In the genomic region with DNA sequence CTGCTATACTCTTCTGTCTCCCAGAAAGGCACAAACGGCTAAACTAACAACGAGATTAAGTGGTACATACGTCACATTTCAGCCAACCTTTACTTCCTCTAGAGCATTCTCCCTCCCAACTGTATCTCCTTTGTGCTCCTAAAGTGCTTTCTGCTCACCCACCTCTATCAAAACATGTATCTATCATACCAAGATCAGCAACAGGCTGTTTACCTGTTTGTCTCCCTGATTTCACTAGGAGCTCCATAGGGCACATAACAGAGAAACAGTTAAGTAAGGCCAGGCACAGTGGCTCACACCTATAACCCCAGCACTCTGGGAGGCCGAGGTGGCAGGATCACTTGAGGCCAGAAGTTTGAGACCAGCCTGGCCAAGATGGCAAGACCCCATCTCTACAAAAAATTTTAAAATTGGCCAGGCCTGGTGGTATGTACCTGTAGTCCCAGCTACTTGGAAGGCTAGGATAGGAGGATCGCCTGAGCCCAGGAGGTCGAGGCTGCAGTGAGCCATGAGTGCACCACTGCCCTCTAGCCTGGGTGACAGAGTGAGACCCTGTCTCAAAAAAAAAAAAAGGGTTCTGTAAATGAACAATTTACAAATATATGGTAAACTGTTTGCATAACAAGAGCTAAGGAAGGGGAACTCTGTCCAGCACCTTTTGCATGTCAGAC, we compare ENCODE assay signal across 11 cellular contexts. TPM values are rescaled to one million over a fixed set of nuclear protein-coding genes. Genes with fewer than 3 reads are reported as not detected.
DNase-seq lines count a peak whose midpoint lies in the region; ATAC-seq and TF ChIP-seq lines count a peak whose summit lies in the region.
"Had no signal": no experiment of that assay in that cellular context is flagged by ENCODE, and none has a peak within 500 bp of the region (broad histone marks: within the 10 kb centered on the region; RNA-seq: fewer than 3 reads in every experiment).

No MANE protein-coding gene starts in this region.

- no peak for ATAC-seq in CD4-positive, CD25-positive, alpha-beta regulatory T cell (ENCODE audit: low read depth in 2 of 2)
- no peak for ATAC-seq in WTC11

- H3K27me3 ChIP-seq in CD4-positive, CD25-positive, alpha-beta regulatory T cell (ENCODE audit: control insufficient read depth, insufficient read depth, low read length) = no peaks in the 10 kb centered on the region
- H3K27me3 ChIP-seq: SJSA1 had no signal

- TF ChIP-seq CTCF in HFF-Myc (IDR thresholded peaks at IDR 0.05; ENCODE audit: low read depth, low read length, missing control alignments) = no peak
- no peak for TF ChIP-seq CTCF in WTC11 (IDR thresholded peaks at IDR 0.05)
- no peak for TF ChIP-seq CTCF in mesothelial cell of epicardium (IDR thresholded peaks at IDR 0.05; ENCODE audit: unreplicated experiment)
- TF ChIP-seq CTCF in GM20000 (IDR thresholded peaks at IDR 0.05; ENCODE audit: extremely low read depth, missing control alignments) = no peak

- no peak for DNase-seq in CD4-positive, CD25-positive, alpha-beta regulatory T cell
- no peak for DNase-seq in HFF-Myc (ENCODE audit: extremely low read depth, low read depth)
- DNase-seq in WTC11 (ENCODE audit: low spot score) = no peak
- DNase-seq in mesothelial cell of epicardium (ENCODE audit: low spot score in 2 of 2, unreplicated experiment in 2 of 2) = no peak
- DNase-seq in HCEC 1CT = no peak
- DNase-seq in GM20000 (ENCODE audit: low spot score) = no peak
- DNase-seq in glomerular visceral epithelial cell (ENCODE audit: extremely low spot score) = no peak
- DNase-seq: activated naive CD4-positive, alpha-beta T cell; NCI-H1694; stimulated activated naive CD4-positive, alpha-beta T cell had no signal

- peaks cover 0 to 1% (median 0%) of the 10 kb centered on the region in 7 donors for H3K9me3 Mint-ChIP-seq in CD4-positive, CD25-positive, alpha-beta regulatory T cell
- H3K9me3 Mint-ChIP-seq in WTC11 (no peaks in the 10 kb centered on the region), mesothelial cell of epicardium (no peaks in the 10 kb centered on the region)

- POLR2A ChIA-PET in WTC11 (lab: Charles Lee) = no interaction called here

- peak overlapping the region; percentile 67 for H3K4me3 ChIP-seq in CD4-positive, CD25-positive, alpha-beta regulatory T cell (ENCODE audit: low read depth, low read length)
- 0 out of 2 replicates have a peak overlapping the region, but pooled peaks have one; percentile 7 for H3K4me3 ChIP-seq in HFF-Myc (replicated peaks; ENCODE audit: low read depth, low read length)
- H3K4me3 ChIP-seq: SJSA1 had no signal

- peaks cover 10 to 78% (median 58%) of the 10 kb centered on the region in 4 donors for H3K4me1 Mint-ChIP-seq in CD4-positive, CD25-positive, alpha-beta regulatory T cell
- peaks cover 17% of the 10 kb centered on the region for H3K4me1 Mint-ChIP-seq in WTC11
- peaks cover 28% of the 10 kb centered on the region for H3K4me1 Mint-ChIP-seq in mesothelial cell of epicardium

- H3K27me3 Mint-ChIP-seq in CD4-positive, CD25-positive, alpha-beta regulatory T cell = no peaks in the 10 kb centered on the region
- peaks cover 8% of the 10 kb centered on the region for H3K27me3 Mint-ChIP-seq in WTC11 (ENCODE audit: low read depth)
- peaks cover 2% of the 10 kb centered on the region for H3K27me3 Mint-ChIP-seq in mesothelial cell of epicardium (ENCODE audit: low read depth)

- H3K27ac ChIP-seq in CD4-positive, CD25-positive, alpha-beta regulatory T cell (ENCODE audit: insufficient read depth, low read length, poor library complexity, severe bottlenecking) = no peak overlapping the region
- H3K27ac ChIP-seq: SJSA1 had no signal

- CTCF ChIA-PET in WTC11 (lab: Charles Lee) = no interaction called here

- peaks cover 35% of the 10 kb centered on the region for H3K4me1 ChIP-seq in CD4-positive, CD25-positive, alpha-beta regulatory T cell (ENCODE audit: control insufficient read depth, insufficient read depth, low read length, poor library complexity, severe bottlenecking)

- H3K36me3 Mint-ChIP-seq in CD4-positive, CD25-positive, alpha-beta regulatory T cell = peaks cover 6% of the 10 kb centered on the region
- peaks cover 7% of the 10 kb centered on the region for H3K36me3 Mint-ChIP-seq in WTC11
- peaks cover 14% of the 10 kb centered on the region for H3K36me3 Mint-ChIP-seq in mesothelial cell of epicardium

- H3K4me3 Mint-ChIP-seq in CD4-positive, CD25-positive, alpha-beta regulatory T cell = peak overlapping the region; percentile 8 to 100 (median 66)
- no peak overlapping the region for H3K4me3 Mint-ChIP-seq in WTC11
- peak overlapping the region; percentile 0 for H3K4me3 Mint-ChIP-seq in mesothelial cell of epicardium

- H3K36me3 ChIP-seq in CD4-positive, CD25-positive, alpha-beta regulatory T cell (ENCODE audit: control insufficient read depth, insufficient read depth, low read length) = peaks cover 6% of the 10 kb centered on the region

- H3K27ac Mint-ChIP-seq in CD4-positive, CD25-positive, alpha-beta regulatory T cell = peak overlapping the region; percentile 34 to 67 (median 48)
- peak overlapping the region; percentile 18; the same call in 1 of the 2 replicates for H3K27ac Mint-ChIP-seq in WTC11
- peak overlapping the region; percentile 0 for H3K27ac Mint-ChIP-seq in mesothelial cell of epicardium

- H3K9me3 ChIP-seq in CD4-positive, CD25-positive, alpha-beta regulatory T cell (ENCODE audit: control insufficient read depth in 2 of 2, low read length in 2 of 2) = no peaks in the 10 kb centered on the region
- H3K9me3 ChIP-seq: SJSA1 had no signal

TF ChIP-seq in WTC11, 78 proteins besides CTCF, POLR2A, EP300 and RAD21:
- TF ChIP-seq, protein P1, sequence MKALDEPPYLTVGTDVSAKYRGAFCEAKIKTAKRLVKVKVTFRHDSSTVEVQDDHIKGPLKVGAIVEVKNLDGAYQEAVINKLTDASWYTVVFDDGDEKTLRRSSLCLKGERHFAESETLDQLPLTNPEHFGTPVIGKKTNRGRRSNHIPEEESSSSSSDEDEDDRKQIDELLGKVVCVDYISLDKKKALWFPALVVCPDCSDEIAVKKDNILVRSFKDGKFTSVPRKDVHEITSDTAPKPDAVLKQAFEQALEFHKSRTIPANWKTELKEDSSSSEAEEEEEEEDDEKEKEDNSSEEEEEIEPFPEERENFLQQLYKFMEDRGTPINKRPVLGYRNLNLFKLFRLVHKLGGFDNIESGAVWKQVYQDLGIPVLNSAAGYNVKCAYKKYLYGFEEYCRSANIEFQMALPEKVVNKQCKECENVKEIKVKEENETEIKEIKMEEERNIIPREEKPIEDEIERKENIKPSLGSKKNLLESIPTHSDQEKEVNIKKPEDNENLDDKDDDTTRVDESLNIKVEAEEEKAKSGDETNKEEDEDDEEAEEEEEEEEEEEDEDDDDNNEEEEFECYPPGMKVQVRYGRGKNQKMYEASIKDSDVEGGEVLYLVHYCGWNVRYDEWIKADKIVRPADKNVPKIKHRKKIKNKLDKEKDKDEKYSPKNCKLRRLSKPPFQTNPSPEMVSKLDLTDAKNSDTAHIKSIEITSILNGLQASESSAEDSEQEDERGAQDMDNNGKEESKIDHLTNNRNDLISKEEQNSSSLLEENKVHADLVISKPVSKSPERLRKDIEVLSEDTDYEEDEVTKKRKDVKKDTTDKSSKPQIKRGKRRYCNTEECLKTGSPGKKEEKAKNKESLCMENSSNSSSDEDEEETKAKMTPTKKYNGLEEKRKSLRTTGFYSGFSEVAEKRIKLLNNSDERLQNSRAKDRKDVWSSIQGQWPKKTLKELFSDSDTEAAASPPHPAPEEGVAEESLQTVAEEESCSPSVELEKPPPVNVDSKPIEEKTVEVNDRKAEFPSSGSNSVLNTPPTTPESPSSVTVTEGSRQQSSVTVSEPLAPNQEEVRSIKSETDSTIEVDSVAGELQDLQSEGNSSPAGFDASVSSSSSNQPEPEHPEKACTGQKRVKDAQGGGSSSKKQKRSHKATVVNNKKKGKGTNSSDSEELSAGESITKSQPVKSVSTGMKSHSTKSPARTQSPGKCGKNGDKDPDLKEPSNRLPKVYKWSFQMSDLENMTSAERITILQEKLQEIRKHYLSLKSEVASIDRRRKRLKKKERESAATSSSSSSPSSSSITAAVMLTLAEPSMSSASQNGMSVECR (CRISPR knock-in tag; IDR thresholded peaks at IDR 0.05; ENCODE audit: borderline replicate concordance) = no peak
- no peak for TF ChIP-seq ZNF232 (CRISPR knock-in tag; IDR thresholded peaks at IDR 0.05)

RNA-seq across cellular contexts. Expression of a gene that starts 2.8 kb away (rescaled TPM):
- 43.2 TPM for total RNA-seq in CD4-positive, CD25-positive, alpha-beta regulatory T cell
- polyA plus RNA-seq in CD4-positive, CD25-positive, alpha-beta regulatory T cell = 100 to 1,000 TPM; 170 to 222 (median 189) TPM
- total RNA-seq in WTC11 (2021) (195 to 216 TPM (median 215 TPM) in 3 replicates), mesothelial cell of epicardium (169 to 171 TPM (median 169 TPM) in 3 replicates)

RNA-seq across cellular contexts. Expression of a gene that starts 13.2 kb away (rescaled TPM):
- total RNA-seq in CD4-positive, CD25-positive, alpha-beta regulatory T cell = not detected
- under 1 TPM in 1 of 4 donors, not detected in 3; 0.20 TPM for polyA plus RNA-seq in CD4-positive, CD25-positive, alpha-beta regulatory T cell
- not detected in 3 replicates for total RNA-seq in WTC11 (2021)
- total RNA-seq in mesothelial cell of epicardium = 0.31 to 0.38 TPM (median 0.32 TPM) in 3 replicates
- total RNA-seq: SJSA1 had no signal

RNA-seq across cellular contexts. Expression of a gene that starts 53.8 kb away (rescaled TPM):
- total RNA-seq in CD4-positive, CD25-positive, alpha-beta regulatory T cell = not detected
- 1 to 10 TPM in 1 of 4 donors, under 1 TPM in 3; 0.09 to 1.4 (median 0.41) TPM for polyA plus RNA-seq in CD4-positive, CD25-positive, alpha-beta regulatory T cell
- 12.6 to 15.7 TPM (median 14.8 TPM) in 3 replicates for total RNA-seq in WTC11 (2021)
- total RNA-seq in mesothelial cell of epicardium = 5.4 to 6.4 TPM (median 5.4 TPM) in 3 replicates
